ENCODE assay signal across 21 cellular contexts in the genomic region with DNA sequence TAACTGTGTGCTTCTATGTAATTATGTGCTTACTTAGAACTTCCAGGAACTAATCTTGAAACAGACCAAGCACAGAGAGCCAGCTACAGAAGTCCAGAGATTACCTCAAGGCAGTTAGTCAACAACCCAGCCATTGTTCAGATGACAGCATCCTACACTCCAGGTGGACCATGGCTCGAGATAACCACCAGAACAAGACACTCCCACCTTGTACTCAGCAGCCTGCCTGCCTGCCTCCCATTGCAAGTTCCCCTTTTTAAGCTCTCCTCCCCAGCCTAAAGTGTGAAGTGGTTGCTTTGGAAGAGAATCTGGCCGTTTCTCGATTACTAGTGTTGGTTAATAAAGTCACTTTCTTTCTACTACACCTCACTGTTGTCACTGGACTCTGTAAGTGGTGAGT.
DNase-seq lines count a peak whose midpoint lies in the region; ATAC-seq and TF ChIP-seq lines count a peak whose summit lies in the region.
"Had no signal": no experiment of that assay in that cellular context is flagged by ENCODE, and none has a peak within 500 bp of the region (broad histone marks: within the 10 kb centered on the region; RNA-seq: fewer than 3 reads in every experiment).

No MANE protein-coding gene starts in this region.

- DNase-seq in MV-4-11 (lab: John Stamatoyannopoulos, UW) (peak; percentile 7), hepatocyte (ENCODE audit: low spot score) (peak; percentile 31), OCI-LY7 (ENCODE audit: low spot score) (no peak), ureter (ENCODE audit: low spot score) (no peak), NCI-H2081 treated with DMSO at 0.1 percent for 48 hours (lab: John Stamatoyannopoulos, UW) (no peak)
- DNase-seq: activated CD4-positive, alpha-beta T cell treated with anti-CD3 and anti-CD28 coated beads for 1 hour; activated CD8-positive, alpha-beta memory T cell treated with anti-CD3 and anti-CD28 coated beads, Interleukin-2, amount 10 ng/mL, durations not matched to agents 7 days and 5 days; AML-193; amniotic stem cell; central memory CD4-positive, alpha-beta T cell; HFFc6; natural killer cell; PC-3; T1000; testis had no signal

- ATAC-seq in GM18508 (IDR thresholded peaks at IDR 0.05; ENCODE audit: insufficient read depth, unreplicated experiment) (peak; percentile 45), GM21717 (IDR thresholded peaks at IDR 0.05; ENCODE audit: unreplicated experiment) (peak; percentile 74)
- ATAC-seq: activated CD8-positive, alpha-beta memory T cell treated with anti-CD3 and anti-CD28 coated beads, Interleukin-2, amount 10 ng/mL, durations not matched to agents 7 days and 5 days; K562; natural killer cell; PC-3 had no signal

- H3K9me2 ChIP-seq in hepatocyte (replicated peaks; ENCODE audit: insufficient read depth) (no peaks in the 10 kb centered on the region), OCI-LY7 (ENCODE audit: insufficient read depth, low read length) (no peaks in the 10 kb centered on the region)

- no peak overlapping the region for H2AFZ ChIP-seq in hepatocyte
- no peak overlapping the region for H2AFZ ChIP-seq in OCI-LY7 (ENCODE audit: low read length)

- 56% methylated on average over 3 of the region's 3 CpGs for WGBS in hepatocyte (ENCODE audit: low lambda C conversion rate, missing lambda C conversion rate)

- TF ChIP-seq CTCF in hepatocyte (IDR thresholded peaks at IDR 0.05; ENCODE audit: poor library complexity), result no peak
- TF ChIP-seq CTCF in OCI-LY7 (conservative IDR thresholded peaks at IDR 0.05; ENCODE audit: low read length), result no peak

- no peak overlapping the region for H3K4me2 ChIP-seq in hepatocyte
- H3K4me2 ChIP-seq in OCI-LY7 (ENCODE audit: low read length), result no peak overlapping the region
- H3K4me2 ChIP-seq: smooth muscle cell had no signal

- H3K27ac ChIP-seq in hepatocyte (no peak overlapping the region), OCI-LY7 (ENCODE audit: low read depth, low read length, poor library complexity, severe bottlenecking) (no peak overlapping the region)
- H3K27ac ChIP-seq: prostate gland, SJSA1, testis had no signal

- POLR2A ChIA-PET in OCI-LY7 (lab: Charles Lee), result interaction anchor here (0.5 kb wide), 1 partner anchor 205 kb away, joined by 3 read pairs; no protein-coding TSS in a partner anchor

- CTCF ChIA-PET in OCI-LY7 (lab: Charles Lee; ENCODE audit: unreplicated experiment), result no interaction called here

- no peaks in the 10 kb centered on the region for H3K79me2 ChIP-seq in hepatocyte
- no peaks in the 10 kb centered on the region for H3K79me2 ChIP-seq in OCI-LY7 (ENCODE audit: insufficient read depth, low read depth, low read length)

- no peak overlapping the region for H3K4me3 ChIP-seq in hepatocyte
- H3K4me3 ChIP-seq in OCI-LY7 (ENCODE audit: low read depth, low read length, poor library complexity, severe bottlenecking), result no peak overlapping the region
- H3K4me3 ChIP-seq: K562, prostate gland, SJSA1, smooth muscle cell, testis had no signal

- intact Hi-C loops in OCI-LY7 (cut with micrococcal nuclease; ENCODE audit: unreplicated experiment), result no loop called here

- H3K9me3 ChIP-seq in hepatocyte (ENCODE audit: low read depth) (no peaks in the 10 kb centered on the region), OCI-LY7 (ENCODE audit: low read length) (no peaks in the 10 kb centered on the region)
- H3K9me3 ChIP-seq: prostate gland, SJSA1, testis had no signal

- no TSS peak for BruUV-seq in OCI-LY7 (replicated peaks; lab: Mats Ljungman, UMichigan)

- no peaks in the 10 kb centered on the region for H3K4me1 ChIP-seq in hepatocyte (ENCODE audit: insufficient read depth)
- H3K4me1 ChIP-seq in OCI-LY7 (ENCODE audit: insufficient read depth, low read length, poor library complexity, severe bottlenecking), result no peaks in the 10 kb centered on the region
- H3K4me1 ChIP-seq: prostate gland, SJSA1, testis had no signal

- no peaks in the 10 kb centered on the region for H3K27me3 ChIP-seq in hepatocyte
- H3K27me3 ChIP-seq: SJSA1, testis had no signal

- H3K36me3 ChIP-seq in hepatocyte (replicated peaks; ENCODE audit: insufficient read depth, low read depth) (no peaks in the 10 kb centered on the region), OCI-LY7 (ENCODE audit: insufficient read depth, low read length) (no peaks in the 10 kb centered on the region)
- H3K36me3 ChIP-seq: prostate gland, SJSA1 had no signal

- H4K20me1 ChIP-seq in hepatocyte (ENCODE audit: insufficient read depth, poor library complexity, severe bottlenecking), result no peaks in the 10 kb centered on the region
- no peaks in the 10 kb centered on the region for H4K20me1 ChIP-seq in OCI-LY7 (ENCODE audit: insufficient read depth, low read length)

Comparison
In these comparisons a context has a peak if more than half of its experiments do, and no peak if none do; other contexts are left out.
1. DNase-seq: peak in MV-4-11 (single experiment) and hepatocyte (single experiment); none in OCI-LY7 (single experiment), ureter (single experiment) and NCI-H2081 treated with DMSO at 0.1 percent for 48 hours (single experiment).